8 cellular contexts compared by ENCODE assay signal in the genomic region with DNA sequence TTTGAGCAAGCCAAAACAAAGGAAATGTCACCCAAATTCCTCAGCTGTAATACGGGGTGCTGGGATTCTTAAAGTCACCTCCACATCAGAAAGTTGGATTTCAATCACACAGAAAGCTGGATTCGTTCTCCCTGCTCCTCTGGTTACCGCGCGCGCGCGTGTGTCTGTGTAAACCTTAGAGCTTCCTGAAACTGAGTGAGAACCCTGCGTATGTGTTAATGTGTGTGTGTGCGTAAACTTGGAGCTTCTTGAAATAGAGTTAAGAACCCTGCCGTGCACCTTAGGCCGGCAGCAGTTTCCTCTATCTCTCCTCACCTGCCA. TPM values are rescaled to one million over a fixed set of nuclear protein-coding genes. Genes with fewer than 3 reads are reported as not detected.
DNase-seq lines count a peak whose midpoint lies in the region; ATAC-seq and TF ChIP-seq lines count a peak whose summit lies in the region.

No MANE protein-coding gene starts in this region.

- peak overlapping the region; percentile 94 for H3K27ac Mint-ChIP-seq in CD4-positive, alpha-beta T cell

- DNase-seq in CD4-positive, alpha-beta T cell: peak in 3 of 10 experiments; percentile 3 to 7 (median 5)
- no peak for DNase-seq in HFF-Myc (ENCODE audit: extremely low read depth, low read depth)
- DNase-seq in RPMI7951 (ENCODE audit: low read depth): peak; percentile 28
- DNase-seq in effector CD4-positive, alpha-beta T cell: peak; percentile 2
- peak in 2 of 3 donors; percentile 30 to 52 for DNase-seq in mucosa of descending colon
- no peak for DNase-seq in AG08396 (ENCODE audit: low spot score)

- peak overlapping the region; percentile 83 for H3K27ac ChIP-seq in CD4-positive, alpha-beta T cell (ENCODE audit: low read depth, low read length)

- peak overlapping the region; percentile 96 for H3K4me3 Mint-ChIP-seq in CD4-positive, alpha-beta T cell

- TF ChIP-seq CTCF in CD4-positive, alpha-beta T cell (IDR thresholded peaks at IDR 0.05): no peak
- TF ChIP-seq CTCF in HFF-Myc (IDR thresholded peaks at IDR 0.05; ENCODE audit: low read depth, low read length, missing control alignments): no peak
- no peak for TF ChIP-seq CTCF in mucosa of descending colon (IDR thresholded peaks at IDR 0.05)

- ATAC-seq in CD4-positive, alpha-beta T cell (ENCODE audit: poor library complexity): peak; percentile 52
- ATAC-seq in mucosa of descending colon (peak; percentile 68), HG03097 (IDR thresholded peaks at IDR 0.05; ENCODE audit: low FRiP score, unreplicated experiment) (no peak), HG03520 (IDR thresholded peaks at IDR 0.05; ENCODE audit: unreplicated experiment) (no peak)

- H3K36me3 Mint-ChIP-seq in CD4-positive, alpha-beta T cell (ENCODE audit: low read depth): peaks cover 26% of the 10 kb centered on the region

- CTCF ChIA-PET in CD4-positive, alpha-beta T cell (lab: Charles Lee): interaction anchor here (1.3 to 1.4 kb wide), 3 partner anchors 51 to 647 kb away, joined by 3 to 4 read pairs (median 4); no protein-coding TSS in a partner anchor

- no peaks in the 10 kb centered on the region for H3K36me3 ChIP-seq in mucosa of descending colon (ENCODE audit: low read depth)

- H3K4me1 Mint-ChIP-seq in CD4-positive, alpha-beta T cell (ENCODE audit: low read depth): peaks cover 35% of the 10 kb centered on the region

- H3K27me3 ChIP-seq in CD4-positive, alpha-beta T cell (ENCODE audit: control insufficient read depth, insufficient read depth, low read length): no peaks in the 10 kb centered on the region

- no peaks in the 10 kb centered on the region for H3K9me3 ChIP-seq in CD4-positive, alpha-beta T cell (ENCODE audit: control insufficient read depth, low read length)
- H3K9me3 ChIP-seq in mucosa of descending colon: no peaks in the 10 kb centered on the region

- POLR2A ChIA-PET in CD4-positive, alpha-beta T cell (lab: Charles Lee): interaction anchor here (0.7 to 3.3 kb wide), 9 partner anchors 23 to 228 kb away, joined by 3 to 24 read pairs (median 4); partner anchors contain the start of gene SACM1L

- peaks cover 9% of the 10 kb centered on the region for H3K4me1 ChIP-seq in mucosa of descending colon (ENCODE audit: low read depth)

- intact Hi-C loops in CD4-positive, alpha-beta T cell (cut with DNase I, micrococcal nuclease): loop anchor here (1.0 to 5.0 kb wide), 5 partner anchors 29 to 156 kb away; partner anchors contain the start of genes CCR9 (in 1 of the 2) and FYCO1 (in 1 of the 2)
- intact Hi-C loops in mucosa of descending colon (cut with DNase I, micrococcal nuclease): no loop called here

- H3K4me3 ChIP-seq in HFF-Myc (replicated peaks; ENCODE audit: low read depth, low read length) (peak overlapping the region; percentile 88), mucosa of descending colon (peak overlapping the region; percentile 84)

- no peaks in the 10 kb centered on the region for H3K9me3 Mint-ChIP-seq in CD4-positive, alpha-beta T cell

- no peaks in the 10 kb centered on the region for H3K27me3 Mint-ChIP-seq in CD4-positive, alpha-beta T cell

RNA-seq across cellular contexts. Expression of gene LZTFL1, which starts 0.6 kb away (rescaled TPM):
- 1 to 10 TPM; 9.6 to 10.0 TPM for total RNA-seq in CD4-positive, alpha-beta T cell
- 26.5 and 38.3 TPM in 2 replicates for total RNA-seq in RPMI7951 (2014; rRNA removed; shearing (Covaris generic))
- total RNA-seq in mucosa of descending colon: 10 to 100 TPM; 12.6 to 16.5 (median 16.4) TPM

RNA-seq across cellular contexts. Expression of gene CCR9, which starts 45.0 kb away (rescaled TPM):
- 1 to 10 TPM; 6.5 to 7.4 TPM for total RNA-seq in CD4-positive, alpha-beta T cell
- total RNA-seq in RPMI7951 (2014; rRNA removed; shearing (Covaris generic)): not detected in 2 replicates
- total RNA-seq in mucosa of descending colon: under 1 TPM in 2 of 3 donors, not detected in 1; 0.12 to 0.22 TPM

RNA-seq across cellular contexts. Expression of gene SLC6A20, which starts 45.0 kb away (rescaled TPM):
- total RNA-seq in CD4-positive, alpha-beta T cell: not detected
- under 0.01 TPM in 1 of 2 replicates, not detected in the other for total RNA-seq in RPMI7951 (2014; rRNA removed; shearing (Covaris generic))
- total RNA-seq in mucosa of descending colon: 1 to 10 TPM in 2 of 3 donors, under 1 TPM in 1; 0.29 to 2.4 (median 1.2) TPM

Comparison
In these comparisons a context has a peak if more than half of its experiments do, and no peak if none do; other contexts are left out.
1. ATAC-seq: peak in CD4-positive, alpha-beta T cell (single experiment) and mucosa of descending colon (single experiment); none in HG03097 (single experiment) and HG03520 (single experiment).
2. DNase-seq: peak in RPMI7951 (single experiment), effector CD4-positive, alpha-beta T cell (single experiment) and mucosa of descending colon (2 of 3); none in HFF-Myc (single experiment) and AG08396 (single experiment).
3. intact Hi-C loops: an anchor here in CD4-positive, alpha-beta T cell (1.0 to 5.0 kb wide); none called in mucosa of descending colon.